Comparison of ENCODE assay signal across 15 cellular contexts in genomic region chr16:25692307-25692706, GRCh38.
DNase-seq lines count a peak whose midpoint lies in the region; ATAC-seq and TF ChIP-seq lines count a peak whose summit lies in the region.
"Had no signal": no experiment of that assay in that cellular context is flagged by ENCODE, and none has a peak within 500 bp of the region (broad histone marks: within the 10 kb centered on the region; RNA-seq: fewer than 3 reads in every experiment).

No MANE protein-coding gene starts in this region.

- peaks cover 11% of the 10 kb centered on the region for H3K4me1 Mint-ChIP-seq in activated T-cell treated with anti-CD3 and anti-CD28 coated beads, Interleukin-2, amount 50 U/mL, for 24 hours (ENCODE audit: low read depth)

- H3K36me3 Mint-ChIP-seq in activated T-cell treated with anti-CD3 and anti-CD28 coated beads, Interleukin-2, amount 50 U/mL, for 24 hours (ENCODE audit: low read depth) = no peaks in the 10 kb centered on the region
- H3K36me3 Mint-ChIP-seq: CD14-positive monocyte had no signal

- H3K4me3 ChIP-seq in WERI-Rb-1 (ENCODE audit: low read depth, low read length) = peak overlapping the region; percentile 63

- H3K27ac ChIP-seq in WERI-Rb-1 = peak overlapping the region; percentile 87

- H3K9me3 ChIP-seq in ES-I3 (ENCODE audit: control insufficient read depth, insufficient read depth, low read length) (no peaks in the 10 kb centered on the region), WERI-Rb-1 (ENCODE audit: severe bottlenecking) (no peaks in the 10 kb centered on the region)

- peak overlapping the region; percentile 59 for H3K9ac ChIP-seq in ES-I3 (ENCODE audit: low read depth, low read length)

- H3K27me3 ChIP-seq in WERI-Rb-1 (ENCODE audit: insufficient read depth, low read depth, severe bottlenecking) = no peaks in the 10 kb centered on the region

- H3K27me3 Mint-ChIP-seq in activated T-cell treated with anti-CD3 and anti-CD28 coated beads, Interleukin-2, amount 50 U/mL, for 24 hours = peaks cover 82% of the 10 kb centered on the region

- DNase-seq in 8988T (peak; percentile 15), WERI-Rb-1 (peak; percentile 33), left kidney (ENCODE audit: low read depth, low spot score) (peak; percentile 61), DMS53 treated with DMSO at 0.1 percent for 48 hours (lab: John Stamatoyannopoulos, UW; ENCODE audit: unreplicated experiment) (no peak)
- no peak for DNase-seq in NK-92 treated with Interleukin-12 subunit alpha and Interleukin-12 subunit beta, amount 100 ng/mL, for 24 hours (lab: John Stamatoyannopoulos, UW)
- no peak for DNase-seq in activated T-cell treated with anti-CD3 and anti-CD28 coated beads, Interleukin-2, amount 50 U/mL, for 24 hours
- DNase-seq: activated T-cell treated with anti-CD3 and anti-CD28 coated beads, Interleukin-2, amount 50 U/mL, for 48 hours; aorta; effector memory CD8-positive, alpha-beta T cell; NCI-H1048; stimulated activated CD4-positive, alpha-beta T cell treated with anti-CD3 and anti-CD28 coated beads, Interleukin-4, amount 100 ng/mL, for 1 hour; stimulated activated naive CD4-positive, alpha-beta T cell had no signal

- no peak overlapping the region for H3K27ac Mint-ChIP-seq in activated T-cell treated with anti-CD3 and anti-CD28 coated beads, Interleukin-2, amount 50 U/mL, for 24 hours
- H3K27ac Mint-ChIP-seq: CD14-positive monocyte; effector memory CD8-positive, alpha-beta T cell had no signal

- no peak for TF ChIP-seq CTCF in WERI-Rb-1 (IDR thresholded peaks at IDR 0.05; ENCODE audit: low read depth, low read length)

- peaks cover 13% of the 10 kb centered on the region for H3K4me1 ChIP-seq in ES-I3 (ENCODE audit: insufficient read depth, low read length)

- H3K9me3 Mint-ChIP-seq in activated T-cell treated with anti-CD3 and anti-CD28 coated beads, Interleukin-2, amount 50 U/mL, for 24 hours = no peaks in the 10 kb centered on the region
- H3K9me3 Mint-ChIP-seq: effector memory CD8-positive, alpha-beta T cell had no signal

- no peak overlapping the region for H3K4me3 Mint-ChIP-seq in activated T-cell treated with anti-CD3 and anti-CD28 coated beads, Interleukin-2, amount 50 U/mL, for 24 hours

- H3K36me3 ChIP-seq in ES-I3 (ENCODE audit: insufficient read depth, low read length) (no peaks in the 10 kb centered on the region), WERI-Rb-1 (peaks cover 34% of the 10 kb centered on the region)

- ATAC-seq in HG02759 (IDR thresholded peaks at IDR 0.05; ENCODE audit: unreplicated experiment) = no peak
- ATAC-seq: effector memory CD8-positive, alpha-beta T cell had no signal

Comparison
In these comparisons a context has a peak if more than half of its experiments do, and no peak if none do; other contexts are left out.
1. DNase-seq: peak in 8988T (single experiment), WERI-Rb-1 (single experiment) and left kidney (single experiment); none in DMS53 treated with DMSO at 0.1 percent for 48 hours (single experiment), NK-92 treated with Interleukin-12 subunit alpha and Interleukin-12 subunit beta, amount 100 ng/mL, for 24 hours (single experiment) and activated T-cell treated with anti-CD3 and anti-CD28 coated beads, Interleukin-2, amount 50 U/mL, for 24 hours (single experiment).